ENCODE assay signal across 26 cellular contexts in the genomic region with DNA sequence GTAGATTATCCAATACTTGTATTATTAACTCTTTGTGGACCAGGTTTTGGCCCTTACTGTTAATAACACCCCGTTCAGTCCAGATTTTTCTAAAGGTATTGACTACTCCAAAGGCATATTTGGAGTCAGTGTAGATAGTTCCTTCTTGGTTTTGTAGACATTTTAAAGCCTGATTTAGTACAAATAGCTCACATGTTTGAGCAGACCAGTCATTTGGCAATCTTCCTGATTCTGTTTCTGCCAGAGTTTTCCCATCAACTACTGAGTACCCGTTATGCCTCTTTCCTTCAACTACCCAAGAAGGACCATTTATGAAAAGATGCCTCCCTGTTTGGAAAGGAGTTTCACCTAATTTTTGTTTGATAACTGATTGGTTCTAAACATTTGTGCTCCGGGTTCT.
A peak's percentile ranks its signal among the peaks of the same experiment; 100 is the strongest.
DNase-seq lines count a peak whose midpoint lies in the region; ATAC-seq, FAIRE-seq and TF ChIP-seq lines count a peak whose summit lies in the region.
"Had no signal": no experiment of that assay in that cellular context is flagged by ENCODE, and none has a peak within 500 bp of the region (broad histone marks: within the 10 kb centered on the region; RNA-seq: fewer than 3 reads in every experiment).

No MANE protein-coding gene starts in this region.

- H3F3A ChIP-seq in GM23248 (ENCODE audit: insufficient read depth) (no peaks in the 10 kb centered on the region), GM23338 (replicated peaks; ENCODE audit: low read depth) (no peaks in the 10 kb centered on the region)

- H3K4me1 Mint-ChIP-seq in astrocyte (ENCODE audit: low read depth, unreplicated experiment) = no peaks in the 10 kb centered on the region
- peaks cover 2% of the 10 kb centered on the region; the same call in 1 of the 3 replicates for H3K4me1 Mint-ChIP-seq in GM23338
- H3K4me1 Mint-ChIP-seq: activated CD4-positive, alpha-beta T cell treated with anti-CD3 and anti-CD28 coated beads for 36 hours; CD14-positive monocyte had no signal

- H3K9me3 ChIP-seq in GM23248 (ENCODE audit: low read depth) (no peaks in the 10 kb centered on the region), astrocyte (ENCODE audit: insufficient read depth, low read depth, low read length) (no peaks in the 10 kb centered on the region)
- H3K9me3 ChIP-seq: neutrophil, transverse colon had no signal

- H3K9ac ChIP-seq in GM23248 = no peak overlapping the region
- H3K9ac ChIP-seq in astrocyte (ENCODE audit: low read length) = no peak overlapping the region

- H3K9me2 ChIP-seq in GM23248 (ENCODE audit: insufficient read depth) (no peaks in the 10 kb centered on the region), GM23338 (ENCODE audit: insufficient read depth) (0 out of 2 replicates have a peak, but pooled peaks cover 5% of the 10 kb centered on the region)

- H4K20me1 ChIP-seq in GM23248 (ENCODE audit: insufficient read depth) = no peaks in the 10 kb centered on the region
- no peaks in the 10 kb centered on the region for H4K20me1 ChIP-seq in astrocyte (ENCODE audit: insufficient read depth, low read length)
- no peaks in the 10 kb centered on the region for H4K20me1 ChIP-seq in GM23338 (replicated peaks; ENCODE audit: insufficient read depth)

- FAIRE-seq in astrocyte (lab: Jason Lieb, UNC) = no peak
- FAIRE-seq: D721Med had no signal

- H3K27ac Mint-ChIP-seq in astrocyte (ENCODE audit: unreplicated experiment) (no peak overlapping the region), GM23338 (no peak overlapping the region)
- H3K27ac Mint-ChIP-seq: activated CD4-positive, alpha-beta T cell treated with anti-CD3 and anti-CD28 coated beads for 36 hours; activated naive CD4-positive, alpha-beta T cell treated with anti-CD3 and anti-CD28 coated beads for 36 hours; activated T-cell treated with anti-CD3 and anti-CD28 coated beads, Interleukin-2, amount 50 U/mL, for 72 hours; CD14-positive monocyte; stimulated activated naive CD8-positive, alpha-beta T cell treated with anti-CD3 and anti-CD28 coated beads, Interleukin-15, Interleukin-2, amounts not matched to agents 100 ng/mL and 50 ng/mL, for 24 hours had no signal

- H3K27me3 Mint-ChIP-seq in astrocyte (ENCODE audit: low read depth, unreplicated experiment) (peaks cover 19% of the 10 kb centered on the region), GM23338 (ENCODE audit: insufficient read depth, low read depth, poor library complexity) (peaks cover 2% of the 10 kb centered on the region)

- H2AFZ ChIP-seq in GM23248 = no peak overlapping the region
- H2AFZ ChIP-seq in astrocyte (ENCODE audit: low read depth, low read length) = no peak overlapping the region
- H2AFZ ChIP-seq in GM23338 = no peak overlapping the region

- 21 to 24% methylated on average over 3 of the region's 3 CpGs for WGBS in GM23248 (ENCODE audit: low coverage in 1 of 2, low lambda C conversion rate in 2 of 2, missing lambda C conversion rate in 2 of 2), 2 experiments

- H3K4me3 Mint-ChIP-seq in astrocyte (ENCODE audit: unreplicated experiment) (no peak overlapping the region), GM23338 (no peak overlapping the region)
- H3K4me3 Mint-ChIP-seq: activated CD4-positive, alpha-beta T cell treated with anti-CD3 and anti-CD28 coated beads for 36 hours; activated naive CD4-positive, alpha-beta T cell treated with anti-CD3 and anti-CD28 coated beads for 36 hours; activated T-cell treated with anti-CD3 and anti-CD28 coated beads, Interleukin-2, amount 50 U/mL, for 72 hours; CD14-positive monocyte; stimulated activated naive CD8-positive, alpha-beta T cell treated with anti-CD3 and anti-CD28 coated beads, Interleukin-15, Interleukin-2, amounts not matched to agents 100 ng/mL and 50 ng/mL, for 24 hours had no signal

- in situ Hi-C loops in GM23248 (cut with MboI) = no loop called here

- H3K27me3 ChIP-seq in GM23248 (replicated peaks; ENCODE audit: insufficient read depth) (no peaks in the 10 kb centered on the region), astrocyte (ENCODE audit: insufficient read depth, low read length) (no peaks in the 10 kb centered on the region), GM23338 (ENCODE audit: insufficient read depth) (no peaks in the 10 kb centered on the region)

- H3K36me3 ChIP-seq in GM23248 (ENCODE audit: low read depth) (no peaks in the 10 kb centered on the region), astrocyte (ENCODE audit: insufficient read depth, low read length) (no peaks in the 10 kb centered on the region), GM23338 (ENCODE audit: insufficient read depth) (no peaks in the 10 kb centered on the region)
- H3K36me3 ChIP-seq: neutrophil, spleen, transverse colon had no signal

- H3K79me2 ChIP-seq in GM23248 (ENCODE audit: insufficient read depth) (no peaks in the 10 kb centered on the region), astrocyte (ENCODE audit: insufficient read depth, low read length) (no peaks in the 10 kb centered on the region), GM23338 (replicated peaks; ENCODE audit: insufficient read depth) (no peaks in the 10 kb centered on the region)

- H3K4me3 ChIP-seq in GM23248 (no peak overlapping the region), astrocyte (ENCODE audit: insufficient read depth, low read depth, low read length) (no peak overlapping the region), fibroblast of pulmonary artery (replicated peaks; ENCODE audit: low read depth, low read length) (no peak overlapping the region), GM23338 (no peak overlapping the region)
- H3K4me3 ChIP-seq: spleen, transverse colon had no signal

- no peaks in the 10 kb centered on the region for H3K36me3 Mint-ChIP-seq in astrocyte (ENCODE audit: low read depth, unreplicated experiment)
- H3K36me3 Mint-ChIP-seq in GM23338 (ENCODE audit: low read depth) = peaks cover 4% of the 10 kb centered on the region; the same call in 2 of the 3 replicates
- H3K36me3 Mint-ChIP-seq: CD14-positive monocyte had no signal

- no peak for ATAC-seq in HG02678 (IDR thresholded peaks at IDR 0.05; ENCODE audit: unreplicated experiment)
- no peak for ATAC-seq in GM23338
- ATAC-seq: activated CD4-positive, alpha-beta T cell treated with anti-CD3 and anti-CD28 coated beads for 36 hours; activated T-cell treated with anti-CD3 and anti-CD28 coated beads, Interleukin-2, amount 50 U/mL, for 72 hours; HCT116; left cardiac atrium had no signal

- H3K27ac ChIP-seq in GM23248 (no peak overlapping the region), astrocyte (ENCODE audit: low read depth, low read length) (no peak overlapping the region), GM23338 (ENCODE audit: low read depth) (no peak overlapping the region)
- H3K27ac ChIP-seq: 22Rv1, neutrophil, spleen, transverse colon had no signal

- H3K4me2 ChIP-seq in GM23248 (ENCODE audit: unreplicated experiment) = no peak overlapping the region
- H3K4me2 ChIP-seq in astrocyte (ENCODE audit: low read length) = no peak overlapping the region
- no peak overlapping the region for H3K4me2 ChIP-seq in GM23338

- H3K4me1 ChIP-seq in GM23248 (ENCODE audit: insufficient read depth) = 0 out of 2 replicates have a peak, but pooled peaks cover 9% of the 10 kb centered on the region
- no peaks in the 10 kb centered on the region for H3K4me1 ChIP-seq in astrocyte (ENCODE audit: insufficient read depth, low read length)
- H3K4me1 ChIP-seq in GM23338 (ENCODE audit: insufficient read depth) = peaks cover 7% of the 10 kb centered on the region; the same call in 1 of the 2 replicates
- H3K4me1 ChIP-seq: spleen, transverse colon had no signal

- TF ChIP-seq CTCF in astrocyte (IDR thresholded peaks at IDR 0.05; ENCODE audit: insufficient read depth, low read depth, low read length) = no peak
- TF ChIP-seq CTCF in fibroblast of pulmonary artery (IDR thresholded peaks at IDR 0.05; ENCODE audit: low read length, missing control alignments) = no peak
- no peak for TF ChIP-seq CTCF in GM23338 (conservative IDR thresholded peaks at IDR 0.05; ENCODE audit: low read depth in 2 of 2)

- H3K9me3 Mint-ChIP-seq in astrocyte (ENCODE audit: unreplicated experiment) (no peaks in the 10 kb centered on the region), GM23338 (peaks cover 13% of the 10 kb centered on the region)
- H3K9me3 Mint-ChIP-seq: activated naive CD4-positive, alpha-beta T cell treated with anti-CD3 and anti-CD28 coated beads for 36 hours; activated T-cell treated with anti-CD3 and anti-CD28 coated beads, Interleukin-2, amount 50 U/mL, for 72 hours; stimulated activated naive CD8-positive, alpha-beta T cell treated with anti-CD3 and anti-CD28 coated beads, Interleukin-15, Interleukin-2, amounts not matched to agents 100 ng/mL and 50 ng/mL, for 24 hours had no signal

- DNase-seq in A172 (ENCODE audit: low spot score) (peak; percentile 33), GM23248 (peak; percentile 50), astrocyte (ENCODE audit: low read depth) (peak; percentile 15), fibroblast of pulmonary artery (ENCODE audit: low read depth) (peak; percentile 19), NCI-H446 (lab: John Stamatoyannopoulos, UW) (no peak), GM23338 (ENCODE audit: low spot score) (no peak), DMS79 treated with DMSO at 0.1 percent for 48 hours (lab: John Stamatoyannopoulos, UW) (no peak)
- DNase-seq: activated CD4-positive, alpha-beta T cell treated with anti-CD3 and anti-CD28 coated beads for 36 hours; activated naive CD4-positive, alpha-beta T cell treated with anti-CD3 and anti-CD28 coated beads for 36 hours; activated T-cell treated with anti-CD3 and anti-CD28 coated beads, Interleukin-2, amount 50 U/mL, for 72 hours; cerebellar nuclear complex; left cardiac atrium; NCI-H1048; NCI-H187 treated with DMSO at 0.1 percent for 48 hours; NCI-H345; SHP77 treated with DMSO at 0.1 percent for 48 hours; spleen; stimulated activated CD4-positive, alpha-beta T cell treated with anti-CD3 and anti-CD28 coated beads, Interleukin-4, amount 100 ng/mL, for 4 hours; transverse colon had no signal

TF ChIP-seq in GM23338, 12 proteins besides CTCF, POLR2A, EP300 and RAD21:
- TF ChIP-seq CREB1 (CRISPR knock-in tag; IDR thresholded peaks at IDR 0.05; ENCODE audit: low read depth) = no peak
- no peak for TF ChIP-seq ZNF331 (CRISPR knock-in tag; IDR thresholded peaks at IDR 0.05; ENCODE audit: low read depth)
- TF ChIP-seq STAT1 (IDR thresholded peaks at IDR 0.05; ENCODE audit: unreplicated experiment) = no peak

Comparison
In these comparisons a context has a peak if more than half of its experiments do, and no peak if none do; other contexts are left out.
1. DNase-seq: peak in A172 (single experiment), GM23248 (single experiment), astrocyte (single experiment) and fibroblast of pulmonary artery (single experiment); none in NCI-H446 (0 of 2), GM23338 (single experiment) and DMS79 treated with DMSO at 0.1 percent for 48 hours (single experiment).